8 cellular contexts compared by ENCODE assay signal in genomic region chr11:133927690-133928627, GRCh38. TPM values are rescaled to one million over a fixed set of nuclear protein-coding genes. Genes with fewer than 3 reads are reported as not detected.
DNase-seq lines count a peak whose midpoint lies in the region; ATAC-seq, FAIRE-seq and TF ChIP-seq lines count a peak whose summit lies in the region.

No MANE protein-coding gene starts in this region.

- no peak for TF ChIP-seq POLR2A in GM18505 (IDR thresholded peaks at IDR 0.05; ENCODE audit: borderline replicate concordance, extremely low read depth, insufficient read depth, insufficient read length)
- TF ChIP-seq POLR2A in HepG2 (IDR thresholded peaks at IDR 0.05; ENCODE audit: insufficient read depth in 1 of 2, low read depth in 2 of 2, low read length in 2 of 2): no peak

- H3K4me1 ChIP-seq in A673 (ENCODE audit: insufficient read depth, low read length, poor library complexity, severe bottlenecking) (no peaks in the 10 kb centered on the region), HepG2 (ENCODE audit: insufficient read depth, low read length) (no peaks in the 10 kb centered on the region)

- no peaks in the 10 kb centered on the region for H3K27me3 ChIP-seq in A673 (replicated peaks; ENCODE audit: insufficient read depth, low read depth, low read length, poor library complexity)
- H3K27me3 ChIP-seq in HepG2 (ENCODE audit: control insufficient read depth in 1 of 2, insufficient read depth in 2 of 2, low read length in 2 of 2): peaks cover 11 to 76% of the 10 kb centered on the region in 2 experiments; a peak in 4 of 5 replicates

- peak; percentile 74 for DNase-seq in A673 (ENCODE audit: low spot score)
- peak; percentile 81 for DNase-seq in NCI-H2029 treated with DMSO at 0.1 percent for 48 hours (lab: John Stamatoyannopoulos, UW)
- peak; percentile 27 for DNase-seq in activated CD4-positive, CD25-positive, alpha-beta regulatory T cell treated with anti-CD3 and anti-CD28 coated beads, Interleukin-2, amount 50 U/mL, for 16 hours (ENCODE audit: low read depth, low spot score)
- peak; percentile 72 for DNase-seq in central memory CD4-positive, alpha-beta T cell
- DNase-seq in HepG2 (ENCODE audit: low spot score): peak; percentile 36
- DNase-seq in stimulated activated CD4-positive, alpha-beta T cell treated with anti-CD3 and anti-CD28 coated beads, TNF-alpha, amount 100 ng/mL, for 1 hour (ENCODE audit: low read depth in 3 of 3, low spot score in 1 of 3): peak in 2 of 3 donors; percentile 48 to 56

- H3K27ac ChIP-seq in A673 (ENCODE audit: low read depth, low read length, poor library complexity, severe bottlenecking): no peak overlapping the region
- no peak overlapping the region for H3K27ac ChIP-seq in HepG2 (ENCODE audit: extremely low read length, insufficient read depth, low read length)

- BruUV-seq in A673 (replicated peaks; lab: Mats Ljungman, UMichigan) (no TSS peak), HepG2 (replicated peaks; lab: Mats Ljungman, UMichigan) (no TSS peak)

- in situ Hi-C loops in HepG2 (cut with HindIII; ENCODE audit: extremely low pct_ligation_motif_present, low pct_unique_long_range_greater_than_20kb): loop anchor here (5.0 kb wide), 1 partner anchor 209 kb away; no protein-coding TSS in a partner anchor

- CTCF ChIA-PET in A673 (lab: Charles Lee): interaction anchor here (0.5 to 1.4 kb wide), 8 partner anchors 105 to 316 kb away, joined by 3 to 8 read pairs (median 4); no protein-coding TSS in a partner anchor
- CTCF ChIA-PET in HepG2 (lab: Yijun Ruan, JAX; ENCODE audit: low intra/inter-chr PET ratio, low total read pairs): interaction anchor here (1.8 kb wide), 1 partner anchor 212 kb away, joined by 8 read pairs; no protein-coding TSS in a partner anchor

- peak; percentile 28 for FAIRE-seq in HepG2 (lab: Jason Lieb, UNC)

- no peak overlapping the region for H3K9ac ChIP-seq in HepG2 (ENCODE audit: insufficient read depth, low read depth, low read length)

- TF ChIP-seq RAD21 in HepG2 (CRISPR knock-in tag; IDR thresholded peaks at IDR 0.05): peak; percentile 71

- no peak for TF ChIP-seq EP300 in HepG2 (IDR thresholded peaks at IDR 0.05; ENCODE audit: low read depth in 2 of 2, low read length in 2 of 2)
- no peak for TF ChIP-seq EP300 in HepG2 (CRISPR knock-in tag; IDR thresholded peaks at IDR 0.05; ENCODE audit: borderline replicate concordance)

- intact Hi-C loops in A673 (cut with micrococcal nuclease; ENCODE audit: unreplicated experiment) (loop anchor here (1.0 to 2.0 kb wide), 3 partner anchors 117 to 211 kb away; no protein-coding TSS in a partner anchor), HepG2 (cut with micrococcal nuclease; ENCODE audit: unreplicated experiment) (loop anchor here (1.0 kb wide), 1 partner anchor 211 kb away; no protein-coding TSS in a partner anchor)

- H3K4me3 ChIP-seq in A673 (ENCODE audit: low read depth, low read length, poor library complexity, severe bottlenecking) (no peak overlapping the region), HepG2 (replicated peaks in 1 of 3; ENCODE audit: insufficient read depth in 1 of 3, low read depth in 2 of 3, low read length in 3 of 3) (no peak overlapping the region)

- 0 out of 2 replicates have a peak, but pooled peaks cover 2% of the 10 kb centered on the region for H4K20me1 ChIP-seq in HepG2 (ENCODE audit: insufficient read depth, low read length)

- ATAC-seq in GM18505 (IDR thresholded peaks at IDR 0.05; ENCODE audit: unreplicated experiment): peak; percentile 79
- ATAC-seq in HG02981 (IDR thresholded peaks at IDR 0.05; ENCODE audit: unreplicated experiment): peak; percentile 85
- ATAC-seq in HepG2: peak; percentile 91

- POLR2A ChIA-PET in A673 (lab: Charles Lee; ENCODE audit: low non-redundant PET) (no interaction called here), HepG2 (lab: Yijun Ruan, JAX) (no interaction called here)

- H3K36me3 ChIP-seq in A673 (ENCODE audit: insufficient read depth, low read length, poor library complexity, severe bottlenecking) (no peaks in the 10 kb centered on the region), HepG2 (replicated peaks in 1 of 2; ENCODE audit: control insufficient read depth in 1 of 2, insufficient read depth in 2 of 2, low read length in 2 of 2) (no peaks in the 10 kb centered on the region)

- no peaks in the 10 kb centered on the region for H3K9me3 ChIP-seq in A673 (ENCODE audit: low read depth, low read length, poor library complexity, severe bottlenecking)
- no peaks in the 10 kb centered on the region for H3K9me3 ChIP-seq in HepG2 (ENCODE audit: low read length)

- H3K4me2 ChIP-seq in HepG2 (ENCODE audit: low read depth, low read length): no peak overlapping the region

- no peak overlapping the region for H2AFZ ChIP-seq in HepG2 (ENCODE audit: low read length)

- H3K79me2 ChIP-seq in HepG2 (ENCODE audit: insufficient read depth, low read length): no peaks in the 10 kb centered on the region

- peak; percentile 86 for TF ChIP-seq CTCF in A673 (conservative IDR thresholded peaks at IDR 0.05; ENCODE audit: low read depth, low read length)
- peak; percentile 89 for TF ChIP-seq CTCF in HepG2 (CRISPR knock-in tag; IDR thresholded peaks at IDR 0.05)

- WGBS in HepG2 (ENCODE audit: low lambda C conversion rate): 5% methylated on average over 10 of the region's 36 CpGs

TF ChIP-seq in HepG2, 621 proteins besides CTCF, POLR2A, EP300 and RAD21 (continues in another document):
- no peak for TF ChIP-seq ARNT (IDR thresholded peaks at IDR 0.05)
- no peak for TF ChIP-seq BCLAF1 (IDR thresholded peaks at IDR 0.05)
- no peak for TF ChIP-seq SMAD9 (CRISPR knock-in tag; IDR thresholded peaks at IDR 0.05)
- TF ChIP-seq ZNF329 (CRISPR knock-in tag; IDR thresholded peaks at IDR 0.05; ENCODE audit: low read depth): no peak
- peak; percentile 71 for TF ChIP-seq CREB1 (IDR thresholded peaks at IDR 0.05)
- TF ChIP-seq CREB1 (CRISPR knock-in tag; IDR thresholded peaks at IDR 0.05): no peak
- TF ChIP-seq SRY (CRISPR knock-in tag; IDR thresholded peaks at IDR 0.05): no peak
- TF ChIP-seq ZNF749 (CRISPR knock-in tag; IDR thresholded peaks at IDR 0.05; ENCODE audit: borderline replicate concordance): no peak
- TF ChIP-seq STAG1 (CRISPR knock-in tag; IDR thresholded peaks at IDR 0.05): peak; percentile 78
- 0 out of 2 replicates have a peak, but pooled peaks have one; percentile 37 for TF ChIP-seq NRL (CRISPR knock-in tag; IDR thresholded peaks at IDR 0.05; ENCODE audit: borderline replicate concordance)
- peak; percentile 1 for TF ChIP-seq KDM2A (CRISPR knock-in tag; IDR thresholded peaks at IDR 0.05; ENCODE audit: borderline replicate concordance, low read depth)

RNA-seq across cellular contexts. Expression of gene IGSF9B, which starts 28.8 kb away (rescaled TPM):
- 10.1 and 14.2 TPM in 2 replicates for total RNA-seq in A673 (2021)
- total RNA-seq in HepG2 (2016; rRNA removed; fragmentation: Illumina TruSeq; extraction: Trizol): not detected in 2 replicates
- not detected in 2 replicates for total RNA-seq in HepG2 (2016; cell fraction: cytosol; rRNA removed; fragmentation: Illumina TruSeq; extraction: Trizol; ENCODE audit: low read depth)
- not detected in 2 replicates for total RNA-seq in HepG2 (2016; cell fraction: insoluble cytoplasmic fraction; rRNA removed; fragmentation: Illumina TruSeq; extraction: Trizol)
- 0.09 TPM in 1 of 2 replicates, not detected in the other for total RNA-seq in HepG2 (2016; cell fraction: membrane; rRNA removed; fragmentation: Illumina TruSeq; extraction: Trizol)
- not detected in 2 replicates for total RNA-seq in HepG2 (2016; cell fraction: nucleus; rRNA removed; fragmentation: Illumina TruSeq; extraction: Trizol)
- polyA plus RNA-seq in HepG2 (2011; rRNA removed): not detected in 2 replicates
- not detected in 2 replicates for polyA plus RNA-seq in HepG2 (2011; cell fraction: cytosol; rRNA removed)
- 0.19 and 0.21 TPM in 2 replicates for polyA plus RNA-seq in HepG2 (2011; cell fraction: nucleus; rRNA removed)
- not detected in 2 replicates for polyA plus RNA-seq in HepG2 (2012)
- not detected in 2 replicates for polyA plus RNA-seq in HepG2 (2016; cell fraction: cytosol; fragmentation: Illumina TruSeq; extraction: Trizol; ENCODE audit: low read depth)
- not detected in 2 replicates for polyA plus RNA-seq in HepG2 (2016; cell fraction: insoluble cytoplasmic fraction; fragmentation: Illumina TruSeq; extraction: Trizol; ENCODE audit: low read depth)
- polyA plus RNA-seq in HepG2 (2016; cell fraction: membrane; fragmentation: Illumina TruSeq; extraction: Trizol; ENCODE audit: low read depth): not detected in 2 replicates
- not detected in 2 replicates for polyA plus RNA-seq in HepG2 (2016; cell fraction: nucleus; fragmentation: Illumina TruSeq; extraction: Trizol; ENCODE audit: insufficient read depth, low read depth)
- polyA minus RNA-seq in HepG2 (2011; rRNA and poly(A)+ RNA removed; ENCODE audit: low replicate concordance): not detected in 2 replicates
- not detected in 2 replicates for polyA minus RNA-seq in HepG2 (2011; cell fraction: cytosol; rRNA and poly(A)+ RNA removed)
- polyA minus RNA-seq in HepG2 (2011; cell fraction: nucleus; rRNA and poly(A)+ RNA removed): not detected in 2 replicates

Comparison
In these comparisons a context has a peak if more than half of its experiments do, and no peak if none do; other contexts are left out.
1. DNase-seq: peak in every context shown above with its lines; median percentile 81 in NCI-H2029 treated with DMSO at 0.1 percent for 48 hours; 74 in A673; 72 in central memory CD4-positive, alpha-beta T cell; 52 in stimulated activated CD4-positive, alpha-beta T cell treated with anti-CD3 and anti-CD28 coated beads, TNF-alpha, amount 100 ng/mL, for 1 hour; 36 in HepG2; 27 in activated CD4-positive, CD25-positive, alpha-beta regulatory T cell treated with anti-CD3 and anti-CD28 coated beads, Interleukin-2, amount 50 U/mL, for 16 hours.